In genomic region chr9:12776775-12777055, GRCh38 we compare ENCODE assay signal across 1 cellular context.
TF ChIP-seq lines count a peak whose summit lies in the region.

No MANE protein-coding gene starts in this region.

TF ChIP-seq in SK-N-SH, 30 proteins besides CTCF, POLR2A, EP300 and RAD21 (continued from another document):
- TF ChIP-seq, protein P1, sequence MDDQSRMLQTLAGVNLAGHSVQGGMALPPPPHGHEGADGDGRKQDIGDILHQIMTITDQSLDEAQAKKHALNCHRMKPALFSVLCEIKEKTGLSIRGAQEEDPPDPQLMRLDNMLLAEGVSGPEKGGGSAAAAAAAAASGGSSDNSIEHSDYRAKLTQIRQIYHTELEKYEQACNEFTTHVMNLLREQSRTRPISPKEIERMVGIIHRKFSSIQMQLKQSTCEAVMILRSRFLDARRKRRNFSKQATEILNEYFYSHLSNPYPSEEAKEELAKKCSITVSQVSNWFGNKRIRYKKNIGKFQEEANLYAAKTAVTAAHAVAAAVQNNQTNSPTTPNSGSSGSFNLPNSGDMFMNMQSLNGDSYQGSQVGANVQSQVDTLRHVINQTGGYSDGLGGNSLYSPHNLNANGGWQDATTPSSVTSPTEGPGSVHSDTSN (IDR thresholded peaks at IDR 0.05) = no peak
- no peak for TF ChIP-seq GABPA (IDR thresholded peaks at IDR 0.05; ENCODE audit: low read depth)
- TF ChIP-seq FOXJ3 (CRISPR knock-in tag; IDR thresholded peaks at IDR 0.05) = no peak; the same call in 1 of the 2 replicates
- no peak for TF ChIP-seq EZH2phosphoT487 (IDR thresholded peaks at IDR 0.05; ENCODE audit: borderline replicate concordance, low read depth)
- TF ChIP-seq FOSL2 (IDR thresholded peaks at IDR 0.05; ENCODE audit: borderline replicate concordance, low read depth) = no peak
- no peak for TF ChIP-seq RFX5 (IDR thresholded peaks at IDR 0.05; ENCODE audit: low read length)
- no peak for TF ChIP-seq ELF1 (IDR thresholded peaks at IDR 0.05)
